Comparison of ENCODE assay signal across 9 cellular contexts in genomic region chr1:198671136-198671535, GRCh38. TPM values are rescaled to one million over a fixed set of nuclear protein-coding genes. Genes with fewer than 3 reads are reported as not detected.
DNase-seq lines count a peak whose midpoint lies in the region; ATAC-seq, FAIRE-seq and TF ChIP-seq lines count a peak whose summit lies in the region.
"Had no signal": no experiment of that assay in that cellular context is flagged by ENCODE, and none has a peak within 500 bp of the region (broad histone marks: within the 10 kb centered on the region; RNA-seq: fewer than 3 reads in every experiment).

No MANE protein-coding gene starts in this region.

- no peaks in the 10 kb centered on the region for H3K4me1 ChIP-seq in vagina
- H3K4me1 ChIP-seq in Caco-2: no peaks in the 10 kb centered on the region

- H3K27me3 Mint-ChIP-seq in stimulated activated naive CD8-positive, alpha-beta T cell treated with anti-CD3 and anti-CD28 coated beads, Interleukin-15, Interleukin-2, amounts not matched to agents 100 ng/mL and 50 ng/mL, for 24 hours: no peaks in the 10 kb centered on the region
- no peaks in the 10 kb centered on the region for H3K27me3 Mint-ChIP-seq in activated CD4-positive, alpha-beta memory T cell treated with anti-CD3 and anti-CD28 coated beads, Interleukin-2, amount 10 ng/mL, durations not matched to agents 7 days and 5 days
- no peaks in the 10 kb centered on the region for H3K27me3 Mint-ChIP-seq in Caco-2 (ENCODE audit: insufficient read depth, unreplicated experiment)

- H3K27me3 ChIP-seq in vagina: no peaks in the 10 kb centered on the region
- no peaks in the 10 kb centered on the region for H3K27me3 ChIP-seq in Caco-2 (replicated peaks; ENCODE audit: control insufficient read depth, insufficient read depth, low read length)

- TF ChIP-seq POLR2A in vagina (IDR thresholded peaks at IDR 0.05): no peak

- peak overlapping the region; percentile 34 for H3K4me3 Mint-ChIP-seq in stimulated activated naive CD8-positive, alpha-beta T cell treated with anti-CD3 and anti-CD28 coated beads, Interleukin-15, Interleukin-2, amounts not matched to agents 100 ng/mL and 50 ng/mL, for 24 hours
- no peak overlapping the region for H3K4me3 Mint-ChIP-seq in activated CD4-positive, alpha-beta memory T cell treated with anti-CD3 and anti-CD28 coated beads, Interleukin-2, amount 10 ng/mL, durations not matched to agents 7 days and 5 days
- H3K4me3 Mint-ChIP-seq in Caco-2 (ENCODE audit: unreplicated experiment): no peak overlapping the region

- H3K4me3 ChIP-seq in vagina (no peak overlapping the region), Caco-2 (ENCODE audit: low read depth, low read length) (no peak overlapping the region)

- no TSS peak for BruUV-seq in Caco-2 (replicated peaks; lab: Mats Ljungman, UMichigan)

- no peaks in the 10 kb centered on the region for H3K9me3 Mint-ChIP-seq in stimulated activated naive CD8-positive, alpha-beta T cell treated with anti-CD3 and anti-CD28 coated beads, Interleukin-15, Interleukin-2, amounts not matched to agents 100 ng/mL and 50 ng/mL, for 24 hours
- no peaks in the 10 kb centered on the region for H3K9me3 Mint-ChIP-seq in activated CD4-positive, alpha-beta memory T cell treated with anti-CD3 and anti-CD28 coated beads, Interleukin-2, amount 10 ng/mL, durations not matched to agents 7 days and 5 days
- no peaks in the 10 kb centered on the region for H3K9me3 Mint-ChIP-seq in Caco-2 (ENCODE audit: unreplicated experiment)

- POLR2A ChIA-PET in activated CD4-positive, alpha-beta memory T cell treated with anti-CD3 and anti-CD28 coated beads, Interleukin-2, amount 10 ng/mL, durations not matched to agents 7 days and 5 days (lab: Charles Lee): interaction anchor here (1.0 to 10.3 kb wide), 10 partner anchors 8 to 152 kb away, joined by 3 to 251 read pairs (median 8); no protein-coding TSS in a partner anchor
- POLR2A ChIA-PET in Caco-2 (lab: Charles Lee): no interaction called here

- CTCF ChIA-PET in activated CD4-positive, alpha-beta memory T cell treated with anti-CD3 and anti-CD28 coated beads, Interleukin-2, amount 10 ng/mL, durations not matched to agents 7 days and 5 days (lab: Charles Lee): interaction anchor here (1.3 to 6.2 kb wide), 2 partner anchors 11 to 17 kb away, joined by 4 to 33 read pairs; no protein-coding TSS in a partner anchor
- CTCF ChIA-PET in Caco-2 (lab: Charles Lee): no interaction called here

- no peak for DNase-seq in stimulated activated naive CD8-positive, alpha-beta T cell treated with anti-CD3 and anti-CD28 coated beads, Interleukin-15, Interleukin-2, amounts not matched to agents 100 U/mL and 50 U/mL, for 24 hours
- no peak for DNase-seq in activated CD4-positive, alpha-beta memory T cell treated with anti-CD3 and anti-CD28 coated beads, Interleukin-2, amount 10 ng/mL, durations not matched to agents 7 days and 5 days
- no peak for DNase-seq in vagina (ENCODE audit: extremely low spot score in 2 of 2)
- no peak for DNase-seq in frontal cortex (ENCODE audit: low spot score in 2 of 2)
- DNase-seq in NCI-H2196 (lab: John Stamatoyannopoulos, UW; ENCODE audit: unreplicated experiment): no peak
- DNase-seq in Caco-2: no peak

- H3K36me3 ChIP-seq in vagina (no peaks in the 10 kb centered on the region), Caco-2 (ENCODE audit: control insufficient read depth, insufficient read depth, low read length) (no peaks in the 10 kb centered on the region)

- intact Hi-C loops in vagina (cut with DNase I): no loop called here
- intact Hi-C loops in Caco-2 (cut with micrococcal nuclease; ENCODE audit: unreplicated experiment): no loop called here

- H3K27ac Mint-ChIP-seq in stimulated activated naive CD8-positive, alpha-beta T cell treated with anti-CD3 and anti-CD28 coated beads, Interleukin-15, Interleukin-2, amounts not matched to agents 100 ng/mL and 50 ng/mL, for 24 hours: peak overlapping the region; percentile 90
- peak overlapping the region; percentile 55 for H3K27ac Mint-ChIP-seq in activated CD4-positive, alpha-beta memory T cell treated with anti-CD3 and anti-CD28 coated beads, Interleukin-2, amount 10 ng/mL, durations not matched to agents 7 days and 5 days
- H3K27ac Mint-ChIP-seq in Caco-2 (ENCODE audit: unreplicated experiment): no peak overlapping the region

- H3K36me3 Mint-ChIP-seq in stimulated activated naive CD8-positive, alpha-beta T cell treated with anti-CD3 and anti-CD28 coated beads, Interleukin-15, Interleukin-2, amounts not matched to agents 100 ng/mL and 50 ng/mL, for 24 hours (ENCODE audit: low read depth): peaks cover 83% of the 10 kb centered on the region
- peaks cover 79% of the 10 kb centered on the region for H3K36me3 Mint-ChIP-seq in activated CD4-positive, alpha-beta memory T cell treated with anti-CD3 and anti-CD28 coated beads, Interleukin-2, amount 10 ng/mL, durations not matched to agents 7 days and 5 days (ENCODE audit: low read depth)
- H3K36me3 Mint-ChIP-seq in Caco-2 (ENCODE audit: insufficient read depth, unreplicated experiment): no peaks in the 10 kb centered on the region

- H3K4me1 Mint-ChIP-seq in stimulated activated naive CD8-positive, alpha-beta T cell treated with anti-CD3 and anti-CD28 coated beads, Interleukin-15, Interleukin-2, amounts not matched to agents 100 ng/mL and 50 ng/mL, for 24 hours (ENCODE audit: low read depth): peaks cover 97% of the 10 kb centered on the region
- peaks cover 87% of the 10 kb centered on the region for H3K4me1 Mint-ChIP-seq in activated CD4-positive, alpha-beta memory T cell treated with anti-CD3 and anti-CD28 coated beads, Interleukin-2, amount 10 ng/mL, durations not matched to agents 7 days and 5 days
- H3K4me1 Mint-ChIP-seq in Caco-2 (ENCODE audit: low read depth, unreplicated experiment): peaks cover 18% of the 10 kb centered on the region

- no peak for ATAC-seq in stimulated activated naive CD8-positive, alpha-beta T cell treated with anti-CD3 and anti-CD28 coated beads, Interleukin-15, Interleukin-2, amounts not matched to agents 100 U/mL and 50 U/mL, for 24 hours
- ATAC-seq in HG03565 (IDR thresholded peaks at IDR 0.05; ENCODE audit: unreplicated experiment): peak; percentile 28

- H3K9me3 ChIP-seq in vagina (no peaks in the 10 kb centered on the region), Caco-2 (no peaks in the 10 kb centered on the region)

- TF ChIP-seq CTCF in vagina (IDR thresholded peaks at IDR 0.05): no peak
- no peak for TF ChIP-seq CTCF in Caco-2 (IDR thresholded peaks at IDR 0.05; ENCODE audit: insufficient read depth in 1 of 2, low read depth in 1 of 2, low read length in 1 of 2, severe bottlenecking in 1 of 2, unreplicated experiment in 1 of 2)

- no peak overlapping the region for H3K27ac ChIP-seq in vagina
- H3K27ac ChIP-seq: VCaP had no signal

- FAIRE-seq in frontal cortex (lab: Jason Lieb, UNC): no peak

RNA-seq across cellular contexts. Expression of gene PTPRC, which starts 32.3 kb away (rescaled TPM):
- total RNA-seq in activated CD4-positive, alpha-beta memory T cell treated with anti-CD3 and anti-CD28 coated beads, Interleukin-2, amount 10 ng/mL, durations not matched to agents 7 days and 5 days: 100 to 1,000 TPM; 724 to 731 TPM
- total RNA-seq in vagina: 33.4 TPM
- total RNA-seq in frontal cortex: 2.9 TPM
- 0.25 and 0.65 TPM in 2 replicates for total RNA-seq in Caco-2 (2022)

Comparison
In these comparisons a context has a peak if more than half of its experiments do, and no peak if none do; other contexts are left out.
1. RNA of gene PTPRC, which starts 32.3 kb away (total RNA-seq): 724 to 731 TPM in activated CD4-positive, alpha-beta memory T cell treated with anti-CD3 and anti-CD28 coated beads, Interleukin-2, amount 10 ng/mL, durations not matched to agents 7 days and 5 days; 33.4 TPM in vagina (single experiment), 2.9 TPM in frontal cortex (single experiment) and 0.25 to 0.65 TPM in Caco-2; every median in the first group is over 10 times any median in the second.